In the genomic region with DNA sequence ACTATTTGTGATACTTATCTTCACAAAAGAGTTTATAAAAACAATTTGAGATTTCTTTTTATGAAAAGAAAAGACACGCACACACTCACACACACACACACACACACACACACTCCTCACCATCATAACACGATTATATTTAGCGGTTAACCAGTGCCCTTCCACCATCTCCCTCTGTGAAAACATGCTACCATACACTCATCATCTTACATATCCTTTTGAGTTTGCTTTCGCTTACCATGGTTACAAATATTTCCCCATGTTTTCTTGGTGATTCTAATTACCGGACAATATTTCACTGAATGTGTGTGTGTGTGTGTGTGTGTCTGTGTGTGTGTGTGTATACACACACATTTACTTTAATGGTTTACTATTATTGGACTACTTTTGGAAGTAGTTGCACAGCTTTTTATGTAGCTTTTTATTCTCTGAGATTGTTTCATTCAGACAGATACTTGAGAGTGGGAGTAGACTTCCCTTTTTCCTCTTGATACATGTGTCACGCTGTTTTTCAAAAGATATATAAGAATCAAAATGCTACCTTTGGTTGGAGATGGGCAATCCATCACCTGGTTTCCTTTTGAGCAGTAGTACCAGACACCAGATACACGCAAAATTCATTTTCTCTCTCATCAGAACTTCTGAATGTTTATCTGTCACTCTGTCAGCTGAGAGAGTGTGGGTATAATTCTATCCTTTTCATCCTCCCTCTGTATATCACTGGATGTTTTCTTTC, we compare ENCODE assay signal across 15 cellular contexts.
DNase-seq lines count a peak whose midpoint lies in the region; ATAC-seq and TF ChIP-seq lines count a peak whose summit lies in the region.
"Had no signal": no experiment of that assay in that cellular context is flagged by ENCODE, and none has a peak within 500 bp of the region (broad histone marks: within the 10 kb centered on the region; RNA-seq: fewer than 3 reads in every experiment).

No MANE protein-coding gene starts in this region.

- H3K4me3 Mint-ChIP-seq in activated naive CD4-positive, alpha-beta T cell treated with anti-CD3 and anti-CD28 coated beads for 36 hours, result no peak overlapping the region
- H3K4me3 Mint-ChIP-seq in glutamatergic neuron (ENCODE audit: unreplicated experiment), result no peak overlapping the region
- H3K4me3 Mint-ChIP-seq: central memory CD8-positive, alpha-beta T cell had no signal

- no peak for TF ChIP-seq CTCF in glutamatergic neuron (IDR thresholded peaks at IDR 0.05; ENCODE audit: partially characterized antibody, unreplicated experiment)
- no peak for TF ChIP-seq CTCF in uterus (IDR thresholded peaks at IDR 0.05)

- no peak for TF ChIP-seq POLR2A in uterus (IDR thresholded peaks at IDR 0.05)

- H3K36me3 ChIP-seq in uterus, result no peaks in the 10 kb centered on the region
- H3K36me3 ChIP-seq: pancreas had no signal

- H3K4me1 ChIP-seq in uterus, result peaks cover 9 to 11% of the 10 kb centered on the region in 2 donors

- no peaks in the 10 kb centered on the region for H3K27me3 ChIP-seq in uterus
- H3K27me3 ChIP-seq: pancreas had no signal

- peak overlapping the region in 1 of 2 donors; percentile 2 for H3K27ac Mint-ChIP-seq in activated naive CD4-positive, alpha-beta T cell treated with anti-CD3 and anti-CD28 coated beads, Interleukin-2, amount 50 U/mL, for 72 hours
- H3K27ac Mint-ChIP-seq in activated naive CD4-positive, alpha-beta T cell treated with anti-CD3 and anti-CD28 coated beads for 36 hours, result no peak overlapping the region
- H3K27ac Mint-ChIP-seq in glutamatergic neuron (ENCODE audit: unreplicated experiment), result peak overlapping the region; percentile 10

- peaks cover 16% of the 10 kb centered on the region for H3K27me3 Mint-ChIP-seq in activated naive CD4-positive, alpha-beta T cell treated with anti-CD3 and anti-CD28 coated beads for 36 hours (ENCODE audit: low read depth)
- peaks cover 10% of the 10 kb centered on the region for H3K27me3 Mint-ChIP-seq in glutamatergic neuron (ENCODE audit: unreplicated experiment)
- H3K27me3 Mint-ChIP-seq: central memory CD8-positive, alpha-beta T cell had no signal

- peak; percentile 60 to 80 for ATAC-seq in activated naive CD4-positive, alpha-beta T cell treated with anti-CD3 and anti-CD28 coated beads, Interleukin-2, amount 50 U/mL, for 72 hours
- ATAC-seq in HG03565 (IDR thresholded peaks at IDR 0.05; ENCODE audit: unreplicated experiment) (peak; percentile 39), HG03039 (IDR thresholded peaks at IDR 0.05; ENCODE audit: unreplicated experiment) (no peak)
- ATAC-seq: pancreas had no signal

- peaks cover 4 to 5% of the 10 kb centered on the region in 2 donors for H3K9me3 Mint-ChIP-seq in activated naive CD4-positive, alpha-beta T cell treated with anti-CD3 and anti-CD28 coated beads, Interleukin-2, amount 50 U/mL, for 72 hours
- no peaks in the 10 kb centered on the region for H3K9me3 Mint-ChIP-seq in activated naive CD4-positive, alpha-beta T cell treated with anti-CD3 and anti-CD28 coated beads for 36 hours
- peaks cover 8% of the 10 kb centered on the region for H3K9me3 Mint-ChIP-seq in glutamatergic neuron (ENCODE audit: unreplicated experiment)
- H3K9me3 Mint-ChIP-seq: central memory CD8-positive, alpha-beta T cell had no signal

- CTCF ChIA-PET in activated naive CD4-positive, alpha-beta T cell treated with anti-CD3 and anti-CD28 coated beads for 36 hours (lab: Charles Lee), result interaction anchor here (0.7 kb wide), 1 partner anchor 19 kb away, joined by 3 read pairs; no protein-coding TSS in a partner anchor

- H3K4me1 Mint-ChIP-seq in activated naive CD4-positive, alpha-beta T cell treated with anti-CD3 and anti-CD28 coated beads for 36 hours (ENCODE audit: low read depth), result peaks cover 12% of the 10 kb centered on the region
- H3K4me1 Mint-ChIP-seq in glutamatergic neuron (ENCODE audit: low read depth, unreplicated experiment), result peaks cover 49% of the 10 kb centered on the region
- H3K4me1 Mint-ChIP-seq: central memory CD8-positive, alpha-beta T cell had no signal

- DNase-seq in activated naive CD4-positive, alpha-beta T cell treated with anti-CD3 and anti-CD28 coated beads, Interleukin-2, amount 50 U/mL, for 72 hours (ENCODE audit: low spot score in 2 of 2), result no peak
- DNase-seq in activated naive CD4-positive, alpha-beta T cell treated with anti-CD3 and anti-CD28 coated beads for 36 hours, result no peak
- DNase-seq in glutamatergic neuron (no peak), uterus (no peak), cardiac septum (ENCODE audit: low spot score) (no peak), HUDEP-2 (lab: John Stamatoyannopoulos, UW; ENCODE audit: unreplicated experiment in 76 of 76) (no peak)
- DNase-seq: activated naive CD4-positive, alpha-beta T cell; mesenchymal stem cell; NCI-H2081; pancreas; SK-N-SH had no signal

- no peaks in the 10 kb centered on the region for H3K36me3 Mint-ChIP-seq in activated naive CD4-positive, alpha-beta T cell treated with anti-CD3 and anti-CD28 coated beads, Interleukin-2, amount 50 U/mL, for 72 hours
- H3K36me3 Mint-ChIP-seq in activated naive CD4-positive, alpha-beta T cell treated with anti-CD3 and anti-CD28 coated beads for 36 hours (ENCODE audit: low read depth), result no peaks in the 10 kb centered on the region
- no peaks in the 10 kb centered on the region for H3K36me3 Mint-ChIP-seq in glutamatergic neuron (ENCODE audit: unreplicated experiment)

- H3K4me3 ChIP-seq in uterus, result no peak overlapping the region
- H3K4me3 ChIP-seq: pancreas had no signal

- peak overlapping the region; percentile 65 to 72 for H3K27ac ChIP-seq in uterus
- H3K27ac ChIP-seq: KMS-11 had no signal

- intact Hi-C loops in activated naive CD4-positive, alpha-beta T cell treated with anti-CD3 and anti-CD28 coated beads for 36 hours (cut with micrococcal nuclease), result loop anchor here (1.0 kb wide), 1 partner anchor 68 kb away; no protein-coding TSS in a partner anchor
- intact Hi-C loops in uterus (cut with DNase I; ENCODE audit: low total_unique reads), result no loop called here
- intact Hi-C loops in cardiac septum (cut with DNase I), result no loop called here

- H3K9me3 ChIP-seq in uterus, result no peaks in the 10 kb centered on the region
- H3K9me3 ChIP-seq: pancreas, SK-N-SH had no signal
